In genomic region chr21:40155563-40155962, GRCh38 we compare ENCODE assay signal across 6 cellular contexts.
"Had no signal": no experiment of that assay in that cellular context is flagged by ENCODE, and none has a peak within 500 bp of the region (broad histone marks: within the 10 kb centered on the region; RNA-seq: fewer than 3 reads in every experiment).

No MANE protein-coding gene starts in this region.

- H3K4me1 Mint-ChIP-seq: GM23338, IgD-negative memory B cell had no signal

- H3K4me3 Mint-ChIP-seq: GM23338, H9, IgD-negative memory B cell had no signal

- H3K4me3 ChIP-seq: GM23338 had no signal

- H3K9me3 Mint-ChIP-seq: H9 had no signal

- H3K27ac Mint-ChIP-seq: GM23338 had no signal

- H3K27ac ChIP-seq: HL-60 had no signal

- H3K27me3 Mint-ChIP-seq: IgD-negative memory B cell had no signal

- DNase-seq: H9, HCEC 1CT, KBM-7 had no signal

- H3K4me2 ChIP-seq: GM23338 had no signal
